8 cellular contexts compared by ENCODE assay signal in the genomic region with DNA sequence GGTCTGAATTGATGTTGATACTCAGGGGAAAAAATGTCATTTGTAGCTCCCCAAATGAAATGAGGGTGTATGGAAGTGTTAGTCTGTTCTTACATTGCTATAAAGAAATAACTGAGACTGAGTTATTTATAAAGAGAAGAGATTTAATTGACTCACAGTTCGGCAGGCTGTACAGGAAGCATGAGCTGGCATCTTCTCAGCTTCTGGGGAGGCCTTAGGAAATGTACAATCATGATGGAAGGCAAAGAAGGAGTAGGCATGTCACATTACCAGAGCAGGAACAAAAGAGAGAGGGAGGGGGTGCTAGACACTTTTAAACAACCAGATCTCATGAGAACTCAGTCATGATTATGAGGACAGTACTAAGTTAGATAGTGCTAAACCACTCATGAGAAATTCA.
"Had no signal": no experiment of that assay in that cellular context is flagged by ENCODE, and none has a peak within 500 bp of the region (broad histone marks: within the 10 kb centered on the region; RNA-seq: fewer than 3 reads in every experiment).

No MANE protein-coding gene starts in this region.

- H3K4me3 ChIP-seq: GM23248, HAP-1 had no signal

- FAIRE-seq: HepG2 had no signal

- DNase-seq: GM23248, GOT3, H7, HFFc6, KBM-7 had no signal

- H3K9me3 ChIP-seq: HAP-1 had no signal

- H3K27ac ChIP-seq: GM23248, KMS-11 had no signal

- H3K4me1 ChIP-seq: HAP-1 had no signal

- H3K36me3 ChIP-seq: HAP-1 had no signal
